In genomic region chr12:19971396-19971802, GRCh38 we compare ENCODE assay signal across 15 cellular contexts.
A peak's percentile ranks its signal among the peaks of the same experiment; 100 is the strongest.
DNase-seq lines count a peak whose midpoint lies in the region; ATAC-seq and TF ChIP-seq lines count a peak whose summit lies in the region.
"Had no signal": no experiment of that assay in that cellular context is flagged by ENCODE, and none has a peak within 500 bp of the region (broad histone marks: within the 10 kb centered on the region; RNA-seq: fewer than 3 reads in every experiment).

No MANE protein-coding gene starts in this region.

- no peaks in the 10 kb centered on the region for H3K27me3 Mint-ChIP-seq in activated T-cell treated with anti-CD3 and anti-CD28 coated beads, Interleukin-2, amount 50 U/mL, for 72 hours (ENCODE audit: low read depth)
- no peaks in the 10 kb centered on the region for H3K27me3 Mint-ChIP-seq in stimulated activated memory B cell treated with anti-CD40 and anti-IgM and Interleukin-4, amounts not matched to agents 10 μg/mL and 1 μg/mL and 100 μg/mL, for 72 hours

- TF ChIP-seq CTCF in liver (IDR thresholded peaks at IDR 0.05; ENCODE audit: low read depth, low read length, missing input control), result peak; percentile 16

- TF ChIP-seq RAD21 in liver (IDR thresholded peaks at IDR 0.05), result peak in 1 of 2 donors; percentile 3

- H3K9me3 ChIP-seq in ectodermal cell (ENCODE audit: control insufficient read depth, low read length) (no peaks in the 10 kb centered on the region), liver (ENCODE audit: control insufficient read depth in 4 of 4, low read length in 3 of 4) (no peaks in the 10 kb centered on the region), SJCRH30 (replicated peaks) (no peaks in the 10 kb centered on the region)
- H3K9me3 ChIP-seq: HAP-1, SJSA1, vagina had no signal

- peaks cover 10% of the 10 kb centered on the region for H3K4me1 Mint-ChIP-seq in activated T-cell treated with anti-CD3 and anti-CD28 coated beads, Interleukin-2, amount 50 U/mL, for 72 hours (ENCODE audit: low read depth)
- H3K4me1 Mint-ChIP-seq in stimulated activated memory B cell treated with anti-CD40 and anti-IgM and Interleukin-4, amounts not matched to agents 10 μg/mL and 1 μg/mL and 100 μg/mL, for 72 hours, result no peaks in the 10 kb centered on the region

- no peaks in the 10 kb centered on the region for H3K9me3 Mint-ChIP-seq in activated T-cell treated with anti-CD3 and anti-CD28 coated beads, Interleukin-2, amount 50 U/mL, for 72 hours
- H3K9me3 Mint-ChIP-seq in stimulated activated memory B cell treated with anti-CD40 and anti-IgM and Interleukin-4, amounts not matched to agents 10 μg/mL and 1 μg/mL and 100 μg/mL, for 72 hours, result no peaks in the 10 kb centered on the region
- H3K9me3 Mint-ChIP-seq: activated naive CD8-positive, alpha-beta T cell treated with anti-CD3 and anti-CD28 coated beads for 36 hours had no signal

- no peak overlapping the region for H3K9ac ChIP-seq in liver (ENCODE audit: low read depth in 1 of 2, low read length in 2 of 2)

- H3K4me1 ChIP-seq in ectodermal cell (ENCODE audit: control insufficient read depth, insufficient read depth, low read length) (peaks cover 32% of the 10 kb centered on the region), liver (ENCODE audit: control insufficient read depth in 4 of 4, insufficient read depth in 4 of 4, low read length in 3 of 4) (peaks cover 3 to 16% (median 13%) of the 10 kb centered on the region in 4 donors), SJCRH30 (no peaks in the 10 kb centered on the region; the same call in 1 of the 2 replicates)
- H3K4me1 ChIP-seq: HAP-1, vagina had no signal

- WGBS in ectodermal cell, 2 experiments, result 33 to 41% methylated on average over 5 of the region's 5 CpGs
- 19% methylated on average over 5 of the region's 5 CpGs for WGBS in liver

- H3K36me3 ChIP-seq in ectodermal cell (ENCODE audit: control insufficient read depth, insufficient read depth, low read length), result no peaks in the 10 kb centered on the region
- no peaks in the 10 kb centered on the region for H3K36me3 ChIP-seq in liver (ENCODE audit: control insufficient read depth in 4 of 4, insufficient read depth in 3 of 4, low read depth in 1 of 4, low read length in 3 of 4)
- no peaks in the 10 kb centered on the region for H3K36me3 ChIP-seq in SJCRH30
- H3K36me3 ChIP-seq: HAP-1, SJSA1, vagina had no signal

- no peak overlapping the region for H3K27ac Mint-ChIP-seq in activated T-cell treated with anti-CD3 and anti-CD28 coated beads, Interleukin-2, amount 50 U/mL, for 72 hours
- H3K27ac Mint-ChIP-seq in stimulated activated memory B cell treated with anti-CD40 and anti-IgM and Interleukin-4, amounts not matched to agents 10 μg/mL and 1 μg/mL and 100 μg/mL, for 72 hours, result no peak overlapping the region
- H3K27ac Mint-ChIP-seq: activated naive CD8-positive, alpha-beta T cell treated with anti-CD3 and anti-CD28 coated beads for 36 hours had no signal

- H3K4me3 ChIP-seq in ectodermal cell (ENCODE audit: insufficient read depth, low read depth, low read length) (no peak overlapping the region), liver (ENCODE audit: low read depth in 1 of 3, low read length in 3 of 3) (no peak overlapping the region), SJCRH30 (no peak overlapping the region)
- H3K4me3 ChIP-seq: HAP-1, SJSA1, vagina had no signal

- no peaks in the 10 kb centered on the region for H3K27me3 ChIP-seq in ectodermal cell (ENCODE audit: control insufficient read depth, insufficient read depth, low read length, poor library complexity, severe bottlenecking)
- no peaks in the 10 kb centered on the region for H3K27me3 ChIP-seq in liver (ENCODE audit: control insufficient read depth in 4 of 4, insufficient read depth in 4 of 4, low read length in 3 of 4)
- no peaks in the 10 kb centered on the region for H3K27me3 ChIP-seq in SJCRH30
- H3K27me3 ChIP-seq: SJSA1, vagina had no signal

- H3K36me3 Mint-ChIP-seq in activated T-cell treated with anti-CD3 and anti-CD28 coated beads, Interleukin-2, amount 50 U/mL, for 72 hours (ENCODE audit: insufficient read depth in 2 of 2), result no peaks in the 10 kb centered on the region
- H3K36me3 Mint-ChIP-seq in stimulated activated memory B cell treated with anti-CD40 and anti-IgM and Interleukin-4, amounts not matched to agents 10 μg/mL and 1 μg/mL and 100 μg/mL, for 72 hours, result no peaks in the 10 kb centered on the region
- H3K36me3 Mint-ChIP-seq: activated naive CD8-positive, alpha-beta T cell treated with anti-CD3 and anti-CD28 coated beads for 36 hours had no signal

- ATAC-seq in activated T-cell treated with anti-CD3 and anti-CD28 coated beads, Interleukin-2, amount 50 U/mL, for 72 hours (replicated peaks in 1 of 2), result no peak
- ATAC-seq in stimulated activated memory B cell treated with anti-CD40 and anti-IgM and Interleukin-4, amounts not matched to agents 10 μg/mL and 1 μg/mL and 100 μg/mL, for 72 hours, result no peak
- ATAC-seq: left cardiac atrium had no signal

- DNase-seq in A172 (ENCODE audit: low spot score) (peak; percentile 43), M059J (ENCODE audit: low read depth) (peak; percentile 51), T-helper 2 cell (no peak), SJCRH30 (no peak)
- no peak for DNase-seq in activated T-cell treated with anti-CD3 and anti-CD28 coated beads, Interleukin-2, amount 50 U/mL, for 72 hours
- DNase-seq: activated CD4-positive, alpha-beta T cell treated with anti-CD3 and anti-CD28 coated beads, Interleukin-2, amount 50 U/mL, for 4 hours; activated naive CD8-positive, alpha-beta T cell treated with anti-CD3 and anti-CD28 coated beads for 36 hours; left cardiac atrium; NCI-H524 had no signal

- peak overlapping the region; percentile 85 for H3K27ac ChIP-seq in ectodermal cell (ENCODE audit: insufficient read depth, low read depth, low read length, poor library complexity, severe bottlenecking)
- H3K27ac ChIP-seq in liver (ENCODE audit: low read depth in 1 of 2, low read length in 2 of 2), result peak overlapping the region in 1 of 2 donors; percentile 4
- H3K27ac ChIP-seq in SJCRH30, result no peak overlapping the region; the same call in 1 of the 2 replicates
- H3K27ac ChIP-seq: SJSA1, vagina had no signal

- no peak overlapping the region for H3K4me3 Mint-ChIP-seq in activated T-cell treated with anti-CD3 and anti-CD28 coated beads, Interleukin-2, amount 50 U/mL, for 72 hours
- H3K4me3 Mint-ChIP-seq in stimulated activated memory B cell treated with anti-CD40 and anti-IgM and Interleukin-4, amounts not matched to agents 10 μg/mL and 1 μg/mL and 100 μg/mL, for 72 hours, result no peak overlapping the region
- H3K4me3 Mint-ChIP-seq: activated naive CD8-positive, alpha-beta T cell treated with anti-CD3 and anti-CD28 coated beads for 36 hours had no signal

TF ChIP-seq in liver, 16 proteins besides CTCF, POLR2A, EP300 and RAD21:
- TF ChIP-seq HNF4A (conservative IDR thresholded peaks at IDR 0.05) (peak in 1 of 2 donors; percentile 2), FOXA2 (IDR thresholded peaks at IDR 0.05) (no peak), MAX (IDR thresholded peaks at IDR 0.05) (no peak), GABPA (IDR thresholded peaks at IDR 0.05 in 1 of 2, conservative IDR thresholded peaks at IDR 0.05 in 1 of 2) (no peak), SP1 (IDR thresholded peaks at IDR 0.05) (peak; percentile 75), FOXA1 (IDR thresholded peaks at IDR 0.05) (peak; percentile 5), NR2F2 (IDR thresholded peaks at IDR 0.05) (no peak)

Comparison
In these comparisons a context has a peak if more than half of its experiments do, and no peak if none do; other contexts are left out.
1. DNase-seq: peak in A172 (single experiment) and M059J (single experiment); none in activated T-cell treated with anti-CD3 and anti-CD28 coated beads, Interleukin-2, amount 50 U/mL, for 72 hours (0 of 2), T-helper 2 cell (0 of 5) and SJCRH30 (0 of 2).